In the genomic region with DNA sequence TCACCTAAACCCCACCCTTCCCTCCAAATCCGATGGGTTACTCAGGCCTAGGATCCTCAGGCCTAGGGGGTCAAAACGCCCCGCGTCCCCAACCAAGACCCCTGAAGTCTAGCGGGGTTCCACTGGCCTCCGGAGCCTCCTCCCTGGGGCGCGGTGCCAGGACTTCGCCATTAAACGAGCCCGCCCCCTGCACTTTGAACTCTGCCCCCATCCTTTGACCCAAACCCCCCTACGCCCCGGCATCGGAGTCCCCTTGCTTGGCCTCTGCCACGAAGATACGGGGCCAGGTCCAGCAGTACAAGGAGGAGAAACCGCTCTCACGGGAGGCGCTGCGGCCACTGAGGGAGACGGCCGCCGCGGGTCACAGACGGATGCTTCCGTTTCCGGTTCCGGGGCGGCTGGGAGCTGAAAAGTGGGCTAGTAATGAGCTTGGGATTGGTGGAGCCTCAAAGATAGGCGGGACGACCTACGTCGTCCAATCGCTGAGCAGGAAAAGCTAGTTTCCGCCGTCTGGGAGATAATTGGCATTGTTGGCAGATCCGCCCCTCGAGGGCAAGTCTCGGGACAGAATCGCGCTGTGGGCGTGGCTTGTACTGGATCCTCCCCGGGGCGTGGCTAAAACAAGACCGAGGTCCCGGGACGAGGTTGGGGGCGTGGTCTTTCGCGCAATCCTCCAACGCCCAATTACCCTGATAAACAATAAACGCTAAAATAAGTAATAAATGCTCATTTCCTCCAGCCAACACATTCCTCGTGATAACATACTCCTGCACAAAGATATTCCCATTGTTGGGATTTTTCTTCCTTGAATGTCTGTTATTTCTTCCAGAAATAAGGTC, we compare ENCODE assay signal across 1 cellular context.
A peak's percentile ranks its signal among the peaks of the same experiment; 100 is the strongest.
TF ChIP-seq lines count a peak whose summit lies in the region.

No MANE protein-coding gene starts in this region.

TF ChIP-seq in HepG2, 621 proteins besides CTCF, POLR2A, EP300 and RAD21 (continued from another document and continues in another):
- 0 out of 2 replicates have a peak, but pooled peaks have one; percentile 45 for TF ChIP-seq ARHGAP35 (CRISPR knock-in tag; IDR thresholded peaks at IDR 0.05; ENCODE audit: borderline replicate concordance)
- TF ChIP-seq RCOR2 (CRISPR knock-in tag; IDR thresholded peaks at IDR 0.05): no peak
- no peak for TF ChIP-seq ZNF160 (CRISPR knock-in tag; IDR thresholded peaks at IDR 0.05)
- TF ChIP-seq, protein P1, sequence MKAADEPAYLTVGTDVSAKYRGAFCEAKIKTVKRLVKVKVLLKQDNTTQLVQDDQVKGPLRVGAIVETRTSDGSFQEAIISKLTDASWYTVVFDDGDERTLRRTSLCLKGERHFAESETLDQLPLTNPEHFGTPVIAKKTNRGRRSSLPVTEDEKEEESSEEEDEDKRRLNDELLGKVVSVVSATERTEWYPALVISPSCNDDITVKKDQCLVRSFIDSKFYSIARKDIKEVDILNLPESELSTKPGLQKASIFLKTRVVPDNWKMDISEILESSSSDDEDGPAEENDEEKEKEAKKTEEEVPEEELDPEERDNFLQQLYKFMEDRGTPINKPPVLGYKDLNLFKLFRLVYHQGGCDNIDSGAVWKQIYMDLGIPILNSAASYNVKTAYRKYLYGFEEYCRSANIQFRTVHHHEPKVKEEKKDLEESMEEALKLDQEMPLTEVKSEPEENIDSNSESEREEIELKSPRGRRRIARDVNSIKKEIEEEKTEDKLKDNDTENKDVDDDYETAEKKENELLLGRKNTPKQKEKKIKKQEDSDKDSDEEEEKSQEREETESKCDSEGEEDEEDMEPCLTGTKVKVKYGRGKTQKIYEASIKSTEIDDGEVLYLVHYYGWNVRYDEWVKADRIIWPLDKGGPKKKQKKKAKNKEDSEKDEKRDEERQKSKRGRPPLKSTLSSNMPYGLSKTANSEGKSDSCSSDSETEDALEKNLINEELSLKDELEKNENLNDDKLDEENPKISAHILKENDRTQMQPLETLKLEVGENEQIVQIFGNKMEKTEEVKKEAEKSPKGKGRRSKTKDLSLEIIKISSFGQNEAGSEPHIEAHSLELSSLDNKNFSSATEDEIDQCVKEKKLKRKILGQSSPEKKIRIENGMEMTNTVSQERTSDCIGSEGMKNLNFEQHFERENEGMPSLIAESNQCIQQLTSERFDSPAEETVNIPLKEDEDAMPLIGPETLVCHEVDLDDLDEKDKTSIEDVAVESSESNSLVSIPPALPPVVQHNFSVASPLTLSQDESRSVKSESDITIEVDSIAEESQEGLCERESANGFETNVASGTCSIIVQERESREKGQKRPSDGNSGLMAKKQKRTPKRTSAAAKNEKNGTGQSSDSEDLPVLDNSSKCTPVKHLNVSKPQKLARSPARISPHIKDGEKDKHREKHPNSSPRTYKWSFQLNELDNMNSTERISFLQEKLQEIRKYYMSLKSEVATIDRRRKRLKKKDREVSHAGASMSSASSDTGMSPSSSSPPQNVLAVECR (CRISPR knock-in tag; IDR thresholded peaks at IDR 0.05; ENCODE audit: borderline replicate concordance): peak; percentile 84
- TF ChIP-seq CEBPG (CRISPR knock-in tag; IDR thresholded peaks at IDR 0.05): no peak
- no peak for TF ChIP-seq IRF2 (CRISPR knock-in tag; IDR thresholded peaks at IDR 0.05)
- TF ChIP-seq ZSCAN20 (CRISPR knock-in tag; IDR thresholded peaks at IDR 0.05; ENCODE audit: borderline replicate concordance): no peak; the same call in 1 of the 2 replicates
- peak; percentile 73 for TF ChIP-seq HNF4A (CRISPR knock-in tag; IDR thresholded peaks at IDR 0.05)
- TF ChIP-seq, protein P2, sequence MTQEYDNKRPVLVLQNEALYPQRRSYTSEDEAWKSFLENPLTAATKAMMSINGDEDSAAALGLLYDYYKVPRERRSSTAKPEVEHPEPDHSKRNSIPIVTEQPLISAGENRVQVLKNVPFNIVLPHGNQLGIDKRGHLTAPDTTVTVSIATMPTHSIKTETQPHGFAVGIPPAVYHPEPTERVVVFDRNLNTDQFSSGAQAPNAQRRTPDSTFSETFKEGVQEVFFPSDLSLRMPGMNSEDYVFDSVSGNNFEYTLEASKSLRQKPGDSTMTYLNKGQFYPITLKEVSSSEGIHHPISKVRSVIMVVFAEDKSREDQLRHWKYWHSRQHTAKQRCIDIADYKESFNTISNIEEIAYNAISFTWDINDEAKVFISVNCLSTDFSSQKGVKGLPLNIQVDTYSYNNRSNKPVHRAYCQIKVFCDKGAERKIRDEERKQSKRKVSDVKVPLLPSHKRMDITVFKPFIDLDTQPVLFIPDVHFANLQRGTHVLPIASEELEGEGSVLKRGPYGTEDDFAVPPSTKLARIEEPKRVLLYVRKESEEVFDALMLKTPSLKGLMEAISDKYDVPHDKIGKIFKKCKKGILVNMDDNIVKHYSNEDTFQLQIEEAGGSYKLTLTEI (CRISPR knock-in tag; conservative IDR thresholded peaks at IDR 0.05): no peak
- no peak for TF ChIP-seq ZSCAN29 (CRISPR knock-in tag; conservative IDR thresholded peaks at IDR 0.05)
- TF ChIP-seq, protein P3, sequence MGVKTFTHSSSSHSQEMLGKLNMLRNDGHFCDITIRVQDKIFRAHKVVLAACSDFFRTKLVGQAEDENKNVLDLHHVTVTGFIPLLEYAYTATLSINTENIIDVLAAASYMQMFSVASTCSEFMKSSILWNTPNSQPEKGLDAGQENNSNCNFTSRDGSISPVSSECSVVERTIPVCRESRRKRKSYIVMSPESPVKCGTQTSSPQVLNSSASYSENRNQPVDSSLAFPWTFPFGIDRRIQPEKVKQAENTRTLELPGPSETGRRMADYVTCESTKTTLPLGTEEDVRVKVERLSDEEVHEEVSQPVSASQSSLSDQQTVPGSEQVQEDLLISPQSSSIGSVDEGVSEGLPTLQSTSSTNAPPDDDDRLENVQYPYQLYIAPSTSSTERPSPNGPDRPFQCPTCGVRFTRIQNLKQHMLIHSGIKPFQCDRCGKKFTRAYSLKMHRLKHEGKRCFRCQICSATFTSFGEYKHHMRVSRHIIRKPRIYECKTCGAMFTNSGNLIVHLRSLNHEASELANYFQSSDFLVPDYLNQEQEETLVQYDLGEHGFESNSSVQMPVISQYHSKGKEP (CRISPR knock-in tag; IDR thresholded peaks at IDR 0.05): 0 out of 2 replicates have a peak, but pooled peaks have one; percentile 35
- TF ChIP-seq GFI1 (CRISPR knock-in tag; IDR thresholded peaks at IDR 0.05; ENCODE audit: borderline replicate concordance): no peak; the same call in 1 of the 2 replicates
- TF ChIP-seq, protein P4, sequence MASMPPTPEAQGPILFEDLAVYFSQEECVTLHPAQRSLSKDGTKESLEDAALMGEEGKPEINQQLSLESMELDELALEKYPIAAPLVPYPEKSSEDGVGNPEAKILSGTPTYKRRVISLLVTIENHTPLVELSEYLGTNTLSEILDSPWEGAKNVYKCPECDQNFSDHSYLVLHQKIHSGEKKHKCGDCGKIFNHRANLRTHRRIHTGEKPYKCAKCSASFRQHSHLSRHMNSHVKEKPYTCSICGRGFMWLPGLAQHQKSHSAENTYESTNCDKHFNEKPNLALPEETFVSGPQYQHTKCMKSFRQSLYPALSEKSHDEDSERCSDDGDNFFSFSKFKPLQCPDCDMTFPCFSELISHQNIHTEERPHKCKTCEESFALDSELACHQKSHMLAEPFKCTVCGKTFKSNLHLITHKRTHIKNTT (CRISPR knock-in tag; IDR thresholded peaks at IDR 0.05): no peak
- TF ChIP-seq, protein P5, sequence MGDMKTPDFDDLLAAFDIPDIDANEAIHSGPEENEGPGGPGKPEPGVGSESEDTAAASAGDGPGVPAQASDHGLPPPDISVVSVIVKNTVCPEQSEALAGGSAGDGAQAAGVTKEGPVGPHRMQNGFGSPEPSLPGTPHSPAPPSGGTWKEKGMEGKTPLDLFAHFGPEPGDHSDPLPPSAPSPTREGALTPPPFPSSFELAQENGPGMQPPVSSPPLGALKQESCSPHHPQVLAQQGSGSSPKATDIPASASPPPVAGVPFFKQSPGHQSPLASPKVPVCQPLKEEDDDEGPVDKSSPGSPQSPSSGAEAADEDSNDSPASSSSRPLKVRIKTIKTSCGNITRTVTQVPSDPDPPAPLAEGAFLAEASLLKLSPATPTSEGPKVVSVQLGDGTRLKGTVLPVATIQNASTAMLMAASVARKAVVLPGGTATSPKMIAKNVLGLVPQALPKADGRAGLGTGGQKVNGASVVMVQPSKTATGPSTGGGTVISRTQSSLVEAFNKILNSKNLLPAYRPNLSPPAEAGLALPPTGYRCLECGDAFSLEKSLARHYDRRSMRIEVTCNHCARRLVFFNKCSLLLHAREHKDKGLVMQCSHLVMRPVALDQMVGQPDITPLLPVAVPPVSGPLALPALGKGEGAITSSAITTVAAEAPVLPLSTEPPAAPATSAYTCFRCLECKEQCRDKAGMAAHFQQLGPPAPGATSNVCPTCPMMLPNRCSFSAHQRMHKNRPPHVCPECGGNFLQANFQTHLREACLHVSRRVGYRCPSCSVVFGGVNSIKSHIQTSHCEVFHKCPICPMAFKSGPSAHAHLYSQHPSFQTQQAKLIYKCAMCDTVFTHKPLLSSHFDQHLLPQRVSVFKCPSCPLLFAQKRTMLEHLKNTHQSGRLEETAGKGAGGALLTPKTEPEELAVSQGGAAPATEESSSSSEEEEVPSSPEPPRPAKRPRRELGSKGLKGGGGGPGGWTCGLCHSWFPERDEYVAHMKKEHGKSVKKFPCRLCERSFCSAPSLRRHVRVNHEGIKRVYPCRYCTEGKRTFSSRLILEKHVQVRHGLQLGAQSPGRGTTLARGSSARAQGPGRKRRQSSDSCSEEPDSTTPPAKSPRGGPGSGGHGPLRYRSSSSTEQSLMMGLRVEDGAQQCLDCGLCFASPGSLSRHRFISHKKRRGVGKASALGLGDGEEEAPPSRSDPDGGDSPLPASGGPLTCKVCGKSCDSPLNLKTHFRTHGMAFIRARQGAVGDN (CRISPR knock-in tag; IDR thresholded peaks at IDR 0.05): peak; percentile 85
- TF ChIP-seq MED13 (CRISPR knock-in tag; IDR thresholded peaks at IDR 0.05): no peak
- peak; percentile 81 for TF ChIP-seq SPEN (CRISPR knock-in tag; IDR thresholded peaks at IDR 0.05; ENCODE audit: low read depth)
- no peak for TF ChIP-seq ZNF616 (CRISPR knock-in tag; IDR thresholded peaks at IDR 0.05; ENCODE audit: low read depth)
- TF ChIP-seq, protein P6, sequence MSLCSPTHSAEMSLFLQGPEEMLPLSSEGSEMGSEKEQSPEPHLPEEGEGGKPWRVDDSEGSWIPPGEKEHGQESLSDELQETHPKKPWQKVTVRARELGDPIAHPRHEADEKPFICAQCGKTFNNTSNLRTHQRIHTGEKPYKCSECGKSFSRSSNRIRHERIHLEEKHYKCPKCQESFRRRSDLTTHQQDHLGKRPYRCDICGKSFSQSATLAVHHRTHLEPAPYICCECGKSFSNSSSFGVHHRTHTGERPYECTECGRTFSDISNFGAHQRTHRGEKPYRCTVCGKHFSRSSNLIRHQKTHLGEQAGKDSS (CRISPR knock-in tag; IDR thresholded peaks at IDR 0.05; ENCODE audit: borderline replicate concordance, low read depth): 0 out of 2 replicates have a peak, but pooled peaks have one; percentile 39
- TF ChIP-seq, protein P7, sequence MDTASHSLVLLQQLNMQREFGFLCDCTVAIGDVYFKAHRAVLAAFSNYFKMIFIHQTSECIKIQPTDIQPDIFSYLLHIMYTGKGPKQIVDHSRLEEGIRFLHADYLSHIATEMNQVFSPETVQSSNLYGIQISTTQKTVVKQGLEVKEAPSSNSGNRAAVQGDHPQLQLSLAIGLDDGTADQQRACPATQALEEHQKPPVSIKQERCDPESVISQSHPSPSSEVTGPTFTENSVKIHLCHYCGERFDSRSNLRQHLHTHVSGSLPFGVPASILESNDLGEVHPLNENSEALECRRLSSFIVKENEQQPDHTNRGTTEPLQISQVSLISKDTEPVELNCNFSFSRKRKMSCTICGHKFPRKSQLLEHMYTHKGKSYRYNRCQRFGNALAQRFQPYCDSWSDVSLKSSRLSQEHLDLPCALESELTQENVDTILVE (CRISPR knock-in tag; IDR thresholded peaks at IDR 0.05): peak; percentile 95
- TF ChIP-seq, protein P8, sequence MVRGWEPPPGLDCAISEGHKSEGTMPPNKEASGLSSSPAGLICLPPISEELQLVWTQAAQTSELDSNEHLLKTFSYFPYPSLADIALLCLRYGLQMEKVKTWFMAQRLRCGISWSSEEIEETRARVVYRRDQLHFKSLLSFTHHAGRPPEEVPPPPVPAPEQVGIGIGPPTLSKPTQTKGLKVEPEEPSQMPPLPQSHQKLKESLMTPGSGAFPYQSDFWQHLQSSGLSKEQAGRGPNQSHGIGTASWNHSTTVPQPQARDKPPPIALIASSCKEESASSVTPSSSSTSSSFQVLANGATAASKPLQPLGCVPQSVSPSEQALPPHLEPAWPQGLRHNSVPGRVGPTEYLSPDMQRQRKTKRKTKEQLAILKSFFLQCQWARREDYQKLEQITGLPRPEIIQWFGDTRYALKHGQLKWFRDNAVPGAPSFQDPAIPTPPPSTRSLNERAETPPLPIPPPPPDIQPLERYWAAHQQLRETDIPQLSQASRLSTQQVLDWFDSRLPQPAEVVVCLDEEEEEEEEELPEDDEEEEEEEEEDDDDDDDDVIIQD (CRISPR knock-in tag; IDR thresholded peaks at IDR 0.05; ENCODE audit: low read depth): peak; percentile 42; the same call in 1 of the 2 replicates
- peak; percentile 20; the same call in 1 of the 2 replicates for TF ChIP-seq MAZ (IDR thresholded peaks at IDR 0.05; ENCODE audit: borderline replicate concordance, low read depth, low read length)
- TF ChIP-seq MAZ (CRISPR knock-in tag; IDR thresholded peaks at IDR 0.05; ENCODE audit: low read depth): peak; percentile 75
- no peak for TF ChIP-seq HMG20A (CRISPR knock-in tag; IDR thresholded peaks at IDR 0.05; ENCODE audit: borderline replicate concordance)
- no peak for TF ChIP-seq NFE2 (CRISPR knock-in tag; IDR thresholded peaks at IDR 0.05)
- TF ChIP-seq ZFP36 (IDR thresholded peaks at IDR 0.05; ENCODE audit: borderline replicate concordance, low read depth, low read length, partially characterized antibody): no peak
- TF ChIP-seq HES4 (CRISPR knock-in tag; IDR thresholded peaks at IDR 0.05; ENCODE audit: borderline replicate concordance): peak; percentile 83; the same call in 1 of the 2 replicates
- TF ChIP-seq HCFC1 (IDR thresholded peaks at IDR 0.05; ENCODE audit: low read depth, low read length): peak; percentile 55; the same call in 1 of the 2 replicates
- no peak for TF ChIP-seq DNMT1 (CRISPR knock-in tag; IDR thresholded peaks at IDR 0.05)
- no peak for TF ChIP-seq ZNF878 (CRISPR knock-in tag; IDR thresholded peaks at IDR 0.05)
- TF ChIP-seq SP5 (CRISPR knock-in tag; IDR thresholded peaks at IDR 0.05; ENCODE audit: borderline replicate concordance, low read depth): 0 out of 2 replicates have a peak, but pooled peaks have one; percentile 38
- TF ChIP-seq HNRNPLL (IDR thresholded peaks at IDR 0.05; ENCODE audit: low read depth, low read length, poor library complexity, severe bottlenecking): peak; percentile 58
- peak; percentile 59; the same call in 1 of the 2 replicates for TF ChIP-seq ESRRA (CRISPR knock-in tag; IDR thresholded peaks at IDR 0.05; ENCODE audit: low read depth)
- TF ChIP-seq EED (CRISPR knock-in tag; IDR thresholded peaks at IDR 0.05): no peak
- peak; percentile 5; the same call in 1 of the 2 replicates for TF ChIP-seq SOX5 (CRISPR knock-in tag; IDR thresholded peaks at IDR 0.05; ENCODE audit: borderline replicate concordance)
- TF ChIP-seq ZNF83 (CRISPR knock-in tag; IDR thresholded peaks at IDR 0.05; ENCODE audit: borderline replicate concordance): no peak
- TF ChIP-seq, protein P9, sequence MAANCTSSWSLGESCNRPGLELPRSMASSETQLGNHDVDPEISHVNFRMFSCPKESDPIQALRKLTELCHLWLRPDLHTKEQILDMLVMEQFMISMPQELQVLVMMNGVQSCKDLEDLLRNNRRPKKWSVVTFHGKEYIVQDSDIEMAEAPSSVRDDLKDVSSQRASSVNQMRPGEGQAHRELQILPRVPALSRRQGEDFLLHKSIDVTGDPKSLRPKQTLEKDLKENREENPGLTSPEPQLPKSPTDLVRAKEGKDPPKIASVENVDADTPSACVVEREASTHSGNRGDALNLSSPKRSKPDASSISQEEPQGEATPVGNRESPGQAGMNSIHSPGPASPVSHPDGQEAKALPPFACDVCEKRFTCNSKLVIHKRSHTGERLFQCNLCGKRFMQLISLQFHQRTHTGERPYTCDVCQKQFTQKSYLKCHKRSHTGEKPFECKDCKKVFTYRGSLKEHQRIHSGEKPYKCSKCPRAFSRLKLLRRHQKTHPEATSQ (CRISPR knock-in tag; IDR thresholded peaks at IDR 0.05; ENCODE audit: borderline replicate concordance): no peak
- TF ChIP-seq ZFAT (CRISPR knock-in tag; conservative IDR thresholded peaks at IDR 0.05): no peak
- peak; percentile 62; the same call in 1 of the 2 replicates for TF ChIP-seq ZNF225 (CRISPR knock-in tag; IDR thresholded peaks at IDR 0.05)
